In the genomic region with DNA sequence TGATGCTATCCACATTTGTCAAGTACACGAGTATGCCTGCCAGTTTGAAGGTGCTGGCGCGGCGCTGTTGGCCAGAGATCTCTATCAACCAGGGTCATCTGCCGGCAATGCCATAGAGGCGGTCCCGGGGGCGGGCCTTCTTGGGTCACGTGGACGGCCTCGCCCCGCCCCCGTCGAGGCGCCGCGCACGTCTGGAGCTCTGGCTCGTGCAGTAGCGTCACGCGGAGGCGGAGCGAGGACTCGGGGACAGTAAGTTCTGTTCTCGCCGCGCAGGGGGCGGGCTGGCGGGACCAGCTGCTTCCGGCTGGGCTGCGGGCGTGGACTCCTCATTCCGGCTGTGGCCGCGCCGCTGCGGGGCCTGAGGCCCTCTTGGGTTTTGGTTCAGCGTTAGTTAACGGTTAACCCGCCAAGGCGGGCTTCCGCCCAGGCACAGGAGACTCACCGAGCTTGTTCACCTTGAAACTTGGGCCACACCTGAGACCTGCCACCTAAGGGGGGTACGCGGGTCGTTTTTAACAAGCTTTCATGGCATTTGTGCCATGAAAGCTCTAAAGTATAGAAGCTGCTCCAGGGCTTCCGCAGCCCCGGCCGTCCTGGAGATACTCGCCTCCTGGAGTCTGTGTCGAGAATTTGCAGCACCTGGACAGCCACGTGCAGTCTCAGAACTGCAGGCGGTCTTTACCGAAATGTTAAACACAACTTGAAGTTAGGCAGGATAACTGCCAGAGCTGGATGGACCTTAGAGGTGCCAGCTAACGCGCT, we compare ENCODE assay signal across 8 cellular contexts.
DNase-seq lines count a peak whose midpoint lies in the region; ATAC-seq and TF ChIP-seq lines count a peak whose summit lies in the region.

A gene (plus strand): TSS at position 209 of the 762 bp plus-strand sequence. CDS start 5,495 bp downstream, outside the sequence.

- H3K4me3 ChIP-seq in AG09309 (ENCODE audit: control insufficient read depth, low read depth, low read length) = peak within 1 kb of the TSS; percentile 58

- ATAC-seq in GM18909 (IDR thresholded peaks at IDR 0.05; ENCODE audit: poor library complexity, unreplicated experiment) (peak; percentile 96), HG03159 (IDR thresholded peaks at IDR 0.05; ENCODE audit: unreplicated experiment) (peak; percentile 97)
- ATAC-seq in activated CD4-positive, CD25-positive, alpha-beta regulatory T cell treated with anti-CD3 and anti-CD28 coated beads, Interleukin-2, amount 50 U/mL, for 24 hours = peak; percentile 91 to 92

- DNase-seq in AG09309 (ENCODE audit: low read depth) (peak; percentile 75), NCI-H2227 (lab: John Stamatoyannopoulos, UW; ENCODE audit: unreplicated experiment) (peak; percentile 97), cerebellar cortex (ENCODE audit: low spot score) (peak; percentile 89), islet precursor cell (peak; percentile 98)
- peak; percentile 91 for DNase-seq in stimulated activated CD4-positive, alpha-beta T cell treated with anti-CD3 and anti-CD28 coated beads, Interleukin-12 subunit alpha, Interleukin-12 subunit beta, amount 100 ng/mL, for 4 hours

- peak; percentile 13 for TF ChIP-seq CTCF in AG09309 (IDR thresholded peaks at IDR 0.05; ENCODE audit: control insufficient read depth, insufficient read depth, low read depth, low read length, missing control alignments)

Comparison
In these comparisons a context has a peak if more than half of its experiments do, and no peak if none do; other contexts are left out.
1. Peak in every context shown above with its lines: DNase-seq, ATAC-seq and H3K4me3 ChIP-seq.